1 cellular context compared by ENCODE assay signal in genomic region chr1:42983253-42983652, GRCh38.
TF ChIP-seq lines count a peak whose summit lies in the region.

No MANE protein-coding gene starts in this region.

TF ChIP-seq in SK-N-SH, 30 proteins besides CTCF, POLR2A, EP300 and RAD21 (continued from another document):
- no peak for TF ChIP-seq ZBTB33 (IDR thresholded peaks at IDR 0.05; ENCODE audit: borderline replicate concordance, low read depth)
- no peak; the same call in 1 of the 2 replicates for TF ChIP-seq FOXJ3 (CRISPR knock-in tag; IDR thresholded peaks at IDR 0.05)
- no peak for TF ChIP-seq TCF12 (IDR thresholded peaks at IDR 0.05)
- TF ChIP-seq TAF1 (IDR thresholded peaks at IDR 0.05; ENCODE audit: borderline replicate concordance, low read depth, low read length) = no peak
- TF ChIP-seq JUND (IDR thresholded peaks at IDR 0.05) = no peak
- no peak for TF ChIP-seq FOSL2 (IDR thresholded peaks at IDR 0.05; ENCODE audit: borderline replicate concordance, low read depth)
TF ChIP-seq in SK-N-SH: peak in this region for 0.
